In genomic region chr6:34243901-34244884, GRCh38 we compare ENCODE assay signal across 8 cellular contexts. TPM values are rescaled to one million over a fixed set of nuclear protein-coding genes. Genes with fewer than 3 reads are reported as not detected.
A peak's percentile ranks its signal among the peaks of the same experiment; 100 is the strongest.
DNase-seq lines count a peak whose midpoint lies in the region; ATAC-seq and TF ChIP-seq lines count a peak whose summit lies in the region.

No MANE protein-coding gene starts in this region.

- H3K4me3 ChIP-seq in right lobe of liver, result no peak overlapping the region

- DNase-seq in Ammon's horn (ENCODE audit: low spot score), result peak; percentile 68
- peak; percentile 63 for DNase-seq in H9
- peak; percentile 83 for DNase-seq in T1000 (lab: John Stamatoyannopoulos, UW)
- peak; percentile 80 for DNase-seq in chondrocyte (ENCODE audit: low spot score)
- peak; percentile 46 to 75 (median 57) for DNase-seq in right lobe of liver
- DNase-seq in stimulated activated naive CD8-positive, alpha-beta T cell treated with anti-CD3 and anti-CD28 coated beads, Interleukin-15, Interleukin-2, amounts not matched to agents 100 U/mL and 50 U/mL, for 24 hours, result peak; percentile 72

- H3K23ac ChIP-seq in H9 (ENCODE audit: insufficient read length, low read depth, low read length), result no peak overlapping the region

- H3K4me1 ChIP-seq in H9 (ENCODE audit: insufficient read depth, low read length) (peaks cover 6% of the 10 kb centered on the region), right lobe of liver (peaks cover 0 to 6% (median 0%) of the 10 kb centered on the region in 4 donors)

- no peak overlapping the region for H3K56ac ChIP-seq in H9 (ENCODE audit: insufficient read length, low read depth, low read length)

- no peak overlapping the region for H2BK120ac ChIP-seq in H9 (ENCODE audit: low read depth, low read length, poor library complexity, severe bottlenecking)

- no peak overlapping the region for H2BK15ac ChIP-seq in H9 (ENCODE audit: low read depth, low read length)

- no CpG with 5 or more reads among the region's 19 CpGs for WGBS in H9 (ENCODE audit: extremely low coverage, insufficient read length, low lambda C conversion rate)
- 5% methylated on average over 4 of the region's 19 CpGs for WGBS in right lobe of liver (ENCODE audit: insufficient coverage, low coverage, low lambda C conversion rate, missing lambda C conversion rate)

- no peak overlapping the region for H2AK5ac ChIP-seq in H9 (ENCODE audit: insufficient read length, low read length)

- no peak overlapping the region for H3K14ac ChIP-seq in H9 (ENCODE audit: insufficient read depth, low read length)

- H3K36me3 Mint-ChIP-seq in H9 (ENCODE audit: insufficient read depth in 1 of 3, low read depth in 3 of 3) (peaks cover 51 to 71% (median 61%) of the 10 kb centered on the region in 3 experiments), chondrocyte (ENCODE audit: low read depth) (peaks cover 1% of the 10 kb centered on the region)

- H3K9ac ChIP-seq in H9 (ENCODE audit: extremely low read depth, insufficient read length, low read length), result no peak overlapping the region

- H4K5ac ChIP-seq in H9 (ENCODE audit: insufficient read length, low read depth, low read length), result no peak overlapping the region

- H3T11ph ChIP-seq in H9 (ENCODE audit: low read length), result no peak overlapping the region

- TF ChIP-seq CTCF in H9 (conservative IDR thresholded peaks at IDR 0.05) (peak; percentile 55), chondrocyte (IDR thresholded peaks at IDR 0.05) (peak; percentile 63), right lobe of liver (IDR thresholded peaks at IDR 0.05) (no peak)

- H4K8ac ChIP-seq in H9 (replicated peaks; ENCODE audit: insufficient read length, low read depth, low read length), result no peak overlapping the region

- no peaks in the 10 kb centered on the region for H4K20me1 ChIP-seq in H9 (ENCODE audit: control insufficient read depth, insufficient read depth, insufficient read length)

- H3K18ac ChIP-seq in H9 (ENCODE audit: insufficient read length, low read depth, low read length), result no peak overlapping the region

- no peak overlapping the region for H3K4ac ChIP-seq in H9 (ENCODE audit: low read depth, low read length)

- H3K9me3 Mint-ChIP-seq in H9 (no peaks in the 10 kb centered on the region), chondrocyte (ENCODE audit: low read depth) (no peaks in the 10 kb centered on the region)

- no peak overlapping the region for H3K27ac ChIP-seq in H9 (ENCODE audit: insufficient read length, low read depth, low read length)
- no peak overlapping the region for H3K27ac ChIP-seq in right lobe of liver

- H3K27me3 Mint-ChIP-seq in H9 (ENCODE audit: low read depth), result peaks cover 9% of the 10 kb centered on the region; the same call in 1 of the 2 replicates
- H3K27me3 Mint-ChIP-seq in chondrocyte (ENCODE audit: low read depth), result no peaks in the 10 kb centered on the region

- intact Hi-C loops in right lobe of liver (cut with DNase I), result loop anchor here in 1 of 2 donors (10.0 kb wide), 1 partner anchor 171 kb away; no protein-coding TSS in a partner anchor

- TF ChIP-seq POLR2A in right lobe of liver (IDR thresholded peaks at IDR 0.05), result no peak

- no peak overlapping the region for H2BK20ac ChIP-seq in H9 (ENCODE audit: low read depth, low read length, poor library complexity, severe bottlenecking)

- peaks cover 9% of the 10 kb centered on the region for H3K79me1 ChIP-seq in H9 (ENCODE audit: insufficient read depth, low read depth, low read length, poor library complexity, severe bottlenecking)

- no peak overlapping the region for H4K91ac ChIP-seq in H9 (ENCODE audit: insufficient read length, low read depth, low read length)

- no peaks in the 10 kb centered on the region for H3K36me3 ChIP-seq in right lobe of liver

- no peak overlapping the region for H3K4me2 ChIP-seq in H9 (ENCODE audit: insufficient read depth, insufficient read length, low read length)

- H3K27me3 ChIP-seq in H9 (ENCODE audit: insufficient read depth, low read length) (no peaks in the 10 kb centered on the region), right lobe of liver (no peaks in the 10 kb centered on the region)

- H3K27ac Mint-ChIP-seq in H9 (peak overlapping the region; percentile 67 to 95 (median 83); a peak in 5 of 7 replicates), chondrocyte (ENCODE audit: unreplicated experiment) (peak overlapping the region; percentile 89)

- H3K4me1 Mint-ChIP-seq in H9, result peaks cover 62 to 75% of the 10 kb centered on the region in 2 experiments
- H3K4me1 Mint-ChIP-seq in chondrocyte (ENCODE audit: low read depth), result peaks cover 43% of the 10 kb centered on the region

- ATAC-seq in right lobe of liver, result peak in 1 of 4 donors; percentile 40
- ATAC-seq in stimulated activated naive CD8-positive, alpha-beta T cell treated with anti-CD3 and anti-CD28 coated beads, Interleukin-15, Interleukin-2, amounts not matched to agents 100 U/mL and 50 U/mL, for 24 hours, result peak; percentile 39
- no peak for ATAC-seq in GM21737 (IDR thresholded peaks at IDR 0.05; ENCODE audit: unreplicated experiment)
- no peak for ATAC-seq in GM19463 (IDR thresholded peaks at IDR 0.05; ENCODE audit: unreplicated experiment)

- H2AFZ ChIP-seq in H9 (ENCODE audit: low read length), result no peak overlapping the region

- H3K23me2 ChIP-seq in H9 (ENCODE audit: insufficient read length, low read depth, low read length, poor library complexity, severe bottlenecking), result peaks cover 4% of the 10 kb centered on the region

- H2BK5ac ChIP-seq in H9 (ENCODE audit: insufficient read length, low read length), result no peak overlapping the region

- H3K9me3 ChIP-seq in H9 (ENCODE audit: control insufficient read depth, low read depth, low read length) (no peaks in the 10 kb centered on the region), right lobe of liver (no peaks in the 10 kb centered on the region)

- no peak overlapping the region for H2BK12ac ChIP-seq in H9 (ENCODE audit: insufficient read length, low read depth, low read length)

- H3K4me3 Mint-ChIP-seq in H9 (peak overlapping the region in 1 of 2 experiments; percentile 53; a peak in 2 of 5 replicates), chondrocyte (ENCODE audit: unreplicated experiment) (peak overlapping the region; percentile 25)

- peaks cover 19% of the 10 kb centered on the region; the same call in 1 of the 2 replicates for H3K79me2 ChIP-seq in H9 (ENCODE audit: insufficient read depth, low read length)

RNA-seq across cellular contexts. Expression of gene SMIM29, which starts 4.6 kb away (rescaled TPM):
- 5.1 and 5.4 TPM in 2 replicates for total RNA-seq in H9 (2021)
- 15.5 to 19.0 TPM (median 18.0 TPM) in 3 replicates for total RNA-seq in chondrocyte
- total RNA-seq in right lobe of liver, result 10 to 100 TPM in 1 of 6 experiments, 1 to 10 TPM in 5; 5.0 to 13.4 (median 8.8) TPM

RNA-seq across cellular contexts. Expression of gene HMGA1, which starts 7.5 kb away (rescaled TPM):
- total RNA-seq in H9 (2021), result 2,116 and 2,191 TPM in 2 replicates
- 33.4 to 55.2 TPM (median 37.8 TPM) in 3 replicates for total RNA-seq in chondrocyte
- total RNA-seq in right lobe of liver, result 10 to 100 TPM in 5 of 6 experiments, 1 to 10 TPM in 1; 7.9 to 23.6 (median 14.8) TPM

Comparison
In these comparisons a context has a peak if more than half of its experiments do, and no peak if none do; other contexts are left out.
1. CTCF ChIP-seq: peak in H9 (single experiment) and chondrocyte (single experiment); none in right lobe of liver (0 of 4).
2. RNA of gene HMGA1, which starts 7.5 kb away (total RNA-seq): 2,116 to 2,191 TPM in H9; 33.4 to 55.2 TPM in chondrocyte and 7.9 to 23.6 TPM in right lobe of liver; every median in the first group is over 10 times any median in the second.
3. Peak in every context shown above with its lines, with median percentiles within 50 percentile points of each other: DNase-seq.